Comparison of ENCODE assay signal across 20 cellular contexts in genomic region chr10:15334650-15335323, GRCh38. TPM values are rescaled to one million over a fixed set of nuclear protein-coding genes. Genes with fewer than 3 reads are reported as not detected.
"Had no signal": no experiment of that assay in that cellular context is flagged by ENCODE, and none has a peak within 500 bp of the region (broad histone marks: within the 10 kb centered on the region; RNA-seq: fewer than 3 reads in every experiment).

No MANE protein-coding gene starts in this region.

- ATAC-seq: activated CD8-positive, alpha-beta T cell treated with anti-CD3 and anti-CD28 coated beads for 36 hours; activated T-cell treated with anti-CD3 and anti-CD28 coated beads, Interleukin-2, amount 50 U/mL, for 72 hours; gastrocnemius medialis; T-helper 17 cell had no signal

- H3K36me3 Mint-ChIP-seq: activated naive CD8-positive, alpha-beta T cell had no signal

- H3K27ac ChIP-seq: gastrocnemius medialis, neural progenitor cell, thoracic aorta had no signal

- H3K4me1 ChIP-seq: neural progenitor cell had no signal

- H2AFZ ChIP-seq: neural progenitor cell had no signal

- DNase-seq: activated B cell treated with CpG ODN at 0.5 μM for 24 hours; activated CD4-positive, alpha-beta T cell treated with anti-CD3 and anti-CD28 coated beads for 48 hours; activated CD8-positive, alpha-beta memory T cell treated with anti-CD3 and anti-CD28 coated beads, Interleukin-2, amount 50 U/mL, for 4 hours; activated CD8-positive, alpha-beta T cell treated with anti-CD3 and anti-CD28 coated beads for 36 hours; activated gamma-delta T cell treated with Interleukin-2 at 50 U/mL for 16 hours; activated T-cell treated with anti-CD3 and anti-CD28 coated beads, Interleukin-2, amount 50 U/mL, for 72 hours; amygdala; central memory CD4-positive, alpha-beta T cell; effector CD4-positive, alpha-beta T cell; gastrocnemius medialis; hippocampal formation; left ventricle myocardium superior; stimulated activated CD4-positive, alpha-beta T cell treated with anti-CD3 and anti-CD28 coated beads, Interleukin-12 subunit alpha, Interleukin-12 subunit beta, amount 100 ng/mL, for 4 hours; stimulated activated CD4-positive, alpha-beta T cell treated with anti-CD3 and anti-CD28 coated beads, Interleukin-2, amount 100 ng/mL, for 24 hours; T-helper 17 cell had no signal

- H3K4me3 Mint-ChIP-seq: activated B cell treated with CpG ODN at 0.5 μM for 24 hours; activated CD8-positive, alpha-beta T cell treated with anti-CD3 and anti-CD28 coated beads for 36 hours; activated naive CD8-positive, alpha-beta T cell; activated T-cell treated with anti-CD3 and anti-CD28 coated beads, Interleukin-2, amount 50 U/mL, for 72 hours; brain; neural progenitor cell; T-helper 17 cell had no signal

- H3K27ac Mint-ChIP-seq: activated B cell treated with CpG ODN at 0.5 μM for 24 hours; activated CD8-positive, alpha-beta T cell treated with anti-CD3 and anti-CD28 coated beads for 36 hours; activated naive CD8-positive, alpha-beta T cell; activated T-cell treated with anti-CD3 and anti-CD28 coated beads, Interleukin-2, amount 50 U/mL, for 72 hours; neural progenitor cell; T-helper 17 cell had no signal

- H3K27me3 ChIP-seq: gastrocnemius medialis, neural progenitor cell had no signal

- H3K9me3 ChIP-seq: gastrocnemius medialis, thoracic aorta had no signal

- H3K9me3 Mint-ChIP-seq: activated B cell treated with CpG ODN at 0.5 μM for 24 hours; activated CD8-positive, alpha-beta T cell treated with anti-CD3 and anti-CD28 coated beads for 36 hours; activated T-cell treated with anti-CD3 and anti-CD28 coated beads, Interleukin-2, amount 50 U/mL, for 72 hours; brain; neural progenitor cell had no signal

- H3K4me1 Mint-ChIP-seq: activated B cell treated with CpG ODN at 0.5 μM for 24 hours had no signal

- H3K4me2 ChIP-seq: neural progenitor cell had no signal

- H3K4me3 ChIP-seq: gastrocnemius medialis, neural progenitor cell, thoracic aorta had no signal

- H3K9ac ChIP-seq: neural progenitor cell had no signal

- H3K27me3 Mint-ChIP-seq: activated CD8-positive, alpha-beta T cell treated with anti-CD3 and anti-CD28 coated beads for 36 hours; brain; T-helper 17 cell had no signal

- FAIRE-seq: keratinocyte had no signal

- H3K36me3 ChIP-seq: gastrocnemius medialis, neural progenitor cell, thoracic aorta had no signal

RNA-seq across cellular contexts. Expression of gene FAM171A1, which starts 36.3 kb away (rescaled TPM):
- total RNA-seq: activated B cell treated with CpG ODN at 0.5 μM for 24 hours had no signal
